ENCODE assay signal across 9 cellular contexts in genomic region chr5:37836173-37837100, GRCh38. TPM values are rescaled to one million over a fixed set of nuclear protein-coding genes. Genes with fewer than 3 reads are reported as not detected.
DNase-seq lines count a peak whose midpoint lies in the region; ATAC-seq and TF ChIP-seq lines count a peak whose summit lies in the region.
"Had no signal": no experiment of that assay in that cellular context is flagged by ENCODE, and none has a peak within 500 bp of the region (broad histone marks: within the 10 kb centered on the region; RNA-seq: fewer than 3 reads in every experiment).

No MANE protein-coding gene starts in this region.

- peaks cover 22% of the 10 kb centered on the region for H3K4me1 Mint-ChIP-seq in activated naive CD4-positive, alpha-beta T cell treated with anti-CD3 and anti-CD28 coated beads, Interleukin-2, amount 50 U/mL, for 24 hours
- H3K4me1 Mint-ChIP-seq in activated naive CD4-positive, alpha-beta T cell treated with anti-CD3 and anti-CD28 coated beads for 36 hours (ENCODE audit: low read depth): peaks cover 33% of the 10 kb centered on the region
- peaks cover 48% of the 10 kb centered on the region for H3K4me1 Mint-ChIP-seq in chondrocyte (ENCODE audit: low read depth)

- no peak overlapping the region for H3K27ac Mint-ChIP-seq in activated naive CD4-positive, alpha-beta T cell treated with anti-CD3 and anti-CD28 coated beads, Interleukin-2, amount 50 U/mL, for 24 hours
- no peak overlapping the region for H3K27ac Mint-ChIP-seq in activated naive CD4-positive, alpha-beta T cell treated with anti-CD3 and anti-CD28 coated beads for 36 hours
- peak overlapping the region; percentile 14 for H3K27ac Mint-ChIP-seq in chondrocyte (ENCODE audit: unreplicated experiment)

- no peaks in the 10 kb centered on the region for H3K9me3 ChIP-seq in right lobe of liver

- H3K36me3 Mint-ChIP-seq in activated naive CD4-positive, alpha-beta T cell treated with anti-CD3 and anti-CD28 coated beads, Interleukin-2, amount 50 U/mL, for 24 hours: no peaks in the 10 kb centered on the region
- H3K36me3 Mint-ChIP-seq in activated naive CD4-positive, alpha-beta T cell treated with anti-CD3 and anti-CD28 coated beads for 36 hours (ENCODE audit: low read depth): no peaks in the 10 kb centered on the region
- peaks cover 3% of the 10 kb centered on the region for H3K36me3 Mint-ChIP-seq in chondrocyte (ENCODE audit: low read depth)

- intact Hi-C loops in activated naive CD4-positive, alpha-beta T cell treated with anti-CD3 and anti-CD28 coated beads for 36 hours (cut with micrococcal nuclease): loop anchor here (1.0 kb wide), 3 partner anchors 111 to 423 kb away; no protein-coding TSS in a partner anchor
- intact Hi-C loops in right lobe of liver (cut with DNase I): loop anchor here (2.0 to 5.0 kb wide), 2 partner anchors 356 to 358 kb away; no protein-coding TSS in a partner anchor

- WGBS in right lobe of liver (ENCODE audit: insufficient coverage, low coverage, low lambda C conversion rate, missing lambda C conversion rate): 8% methylated on average over 43 of the region's 62 CpGs
- WGBS in urinary bladder: 12% methylated on average over 62 of the region's 62 CpGs

- CTCF ChIA-PET in activated naive CD4-positive, alpha-beta T cell treated with anti-CD3 and anti-CD28 coated beads for 36 hours (lab: Charles Lee): interaction anchor here (0.6 to 2.7 kb wide), 6 partner anchors 25 to 423 kb away, joined by 3 to 9 read pairs (median 3); no protein-coding TSS in a partner anchor

- no peak for DNase-seq in activated naive CD4-positive, alpha-beta T cell treated with anti-CD3 and anti-CD28 coated beads for 36 hours
- no peak for DNase-seq in chondrocyte (ENCODE audit: low spot score)
- DNase-seq in right lobe of liver: no peak
- DNase-seq in NCI-H2029 (lab: John Stamatoyannopoulos, UW): no peak
- no peak for DNase-seq in NCI-H1694 treated with DMSO at 0.1 percent for 48 hours (lab: John Stamatoyannopoulos, UW)

- ATAC-seq in right lobe of liver (peak; percentile 20 to 43 (median 38)), HG03520 (IDR thresholded peaks at IDR 0.05; ENCODE audit: unreplicated experiment) (no peak)

- H3K36me3 ChIP-seq in right lobe of liver (no peaks in the 10 kb centered on the region), urinary bladder (ENCODE audit: insufficient read depth) (no peaks in the 10 kb centered on the region)

- H3K27me3 Mint-ChIP-seq in activated naive CD4-positive, alpha-beta T cell treated with anti-CD3 and anti-CD28 coated beads, Interleukin-2, amount 50 U/mL, for 24 hours: peaks cover 65% of the 10 kb centered on the region
- peaks cover 79% of the 10 kb centered on the region for H3K27me3 Mint-ChIP-seq in activated naive CD4-positive, alpha-beta T cell treated with anti-CD3 and anti-CD28 coated beads for 36 hours (ENCODE audit: low read depth)
- peaks cover 69% of the 10 kb centered on the region for H3K27me3 Mint-ChIP-seq in chondrocyte (ENCODE audit: low read depth)

- TF ChIP-seq POLR2A in right lobe of liver (IDR thresholded peaks at IDR 0.05): no peak

- no peak for TF ChIP-seq CTCF in chondrocyte (IDR thresholded peaks at IDR 0.05)
- TF ChIP-seq CTCF in right lobe of liver (IDR thresholded peaks at IDR 0.05): no peak

- H3K4me1 ChIP-seq in right lobe of liver (peaks cover 0 to 41% (median 5%) of the 10 kb centered on the region in 4 donors), urinary bladder (ENCODE audit: insufficient read depth) (peaks cover 3% of the 10 kb centered on the region)

- peaks cover 0 to 12% of the 10 kb centered on the region in 2 donors for H3K27me3 ChIP-seq in right lobe of liver

- peak overlapping the region; percentile 11 for H3K4me3 Mint-ChIP-seq in activated naive CD4-positive, alpha-beta T cell treated with anti-CD3 and anti-CD28 coated beads, Interleukin-2, amount 50 U/mL, for 24 hours
- H3K4me3 Mint-ChIP-seq in activated naive CD4-positive, alpha-beta T cell treated with anti-CD3 and anti-CD28 coated beads for 36 hours: no peak overlapping the region
- H3K4me3 Mint-ChIP-seq in chondrocyte (ENCODE audit: unreplicated experiment): peak overlapping the region; percentile 82

- no peaks in the 10 kb centered on the region for H3K9me3 Mint-ChIP-seq in activated naive CD4-positive, alpha-beta T cell treated with anti-CD3 and anti-CD28 coated beads, Interleukin-2, amount 50 U/mL, for 24 hours
- no peaks in the 10 kb centered on the region for H3K9me3 Mint-ChIP-seq in activated naive CD4-positive, alpha-beta T cell treated with anti-CD3 and anti-CD28 coated beads for 36 hours
- no peaks in the 10 kb centered on the region for H3K9me3 Mint-ChIP-seq in chondrocyte (ENCODE audit: low read depth)

- peak overlapping the region; percentile 31 to 57 (median 33) for H3K4me3 ChIP-seq in right lobe of liver
- H3K4me3 ChIP-seq in urinary bladder (ENCODE audit: low read depth, low read length): peak overlapping the region; percentile 52

- H3K27ac ChIP-seq in right lobe of liver (no peak overlapping the region), urinary bladder (ENCODE audit: low read depth) (no peak overlapping the region)

RNA-seq across cellular contexts. Expression of gene GDNF, which starts 3.4 kb away (rescaled TPM):
- not detected for total RNA-seq in activated naive CD4-positive, alpha-beta T cell treated with anti-CD3 and anti-CD28 coated beads for 36 hours
- total RNA-seq in chondrocyte: 0.39 to 1.1 TPM (median 0.69 TPM) in 3 replicates
- total RNA-seq in right lobe of liver: under 1 TPM; 0.15 to 0.47 (median 0.26) TPM
- 1.5 TPM for total RNA-seq in urinary bladder
- polyA plus RNA-seq in urinary bladder: 0.71 TPM
- total RNA-seq: T-helper 1 cell treated with Interleukin-12 subunit alpha and Interleukin-12 subunit beta and Interleukin-4 antibody, amounts not matched to agents 30 ng/mL and 1 ng/mL, for 36 hours had no signal
